Comparison of ENCODE assay signal across 8 cellular contexts in genomic region chr1:228275435-228276342, GRCh38.
DNase-seq lines count a peak whose midpoint lies in the region; ATAC-seq lines count a peak whose summit lies in the region.

No MANE protein-coding gene starts in this region.

- peaks cover 3 to 13% of the 10 kb centered on the region in 2 donors for H3K4me1 ChIP-seq in neuronal stem cell (ENCODE audit: control insufficient read depth in 2 of 2, insufficient read depth in 1 of 2, low read depth in 1 of 2, low read length in 2 of 2)

- H3K36me3 Mint-ChIP-seq in stimulated activated naive CD8-positive, alpha-beta T cell treated with anti-CD3 and anti-CD28 coated beads, Interleukin-15, Interleukin-2, amounts not matched to agents 100 ng/mL and 50 ng/mL, for 24 hours (ENCODE audit: low read depth): no peaks in the 10 kb centered on the region

- H3K4me2 ChIP-seq in neuronal stem cell (ENCODE audit: insufficient read depth, low read length, poor library complexity, severe bottlenecking): peak overlapping the region; percentile 91

- peak overlapping the region; percentile 90 for H2BK12ac ChIP-seq in neuronal stem cell (ENCODE audit: low read length)

- ATAC-seq in GM18498 (IDR thresholded peaks at IDR 0.05; ENCODE audit: unreplicated experiment) (peak; percentile 88), HG03460 (IDR thresholded peaks at IDR 0.05; ENCODE audit: unreplicated experiment) (peak; percentile 76), GM19324 (IDR thresholded peaks at IDR 0.05; ENCODE audit: low FRiP score, unreplicated experiment) (no peak)

- no peak overlapping the region for H2BK120ac ChIP-seq in neuronal stem cell (ENCODE audit: low read depth, low read length)

- H3K4ac ChIP-seq in neuronal stem cell (ENCODE audit: low read length): peak overlapping the region; percentile 66

- H3K27me3 Mint-ChIP-seq in stimulated activated naive CD8-positive, alpha-beta T cell treated with anti-CD3 and anti-CD28 coated beads, Interleukin-15, Interleukin-2, amounts not matched to agents 100 ng/mL and 50 ng/mL, for 24 hours: no peaks in the 10 kb centered on the region

- no peaks in the 10 kb centered on the region for H3K9me3 ChIP-seq in neuronal stem cell (replicated peaks in 1 of 2; ENCODE audit: control insufficient read depth in 2 of 2, insufficient read depth in 1 of 2, low read depth in 1 of 2, low read length in 2 of 2)

- peak overlapping the region; percentile 42 for H2BK5ac ChIP-seq in neuronal stem cell (ENCODE audit: low read length)

- H3K79me1 ChIP-seq in neuronal stem cell (ENCODE audit: low read depth, low read length): peaks cover 9% of the 10 kb centered on the region

- H3K36me3 ChIP-seq in neuronal stem cell (replicated peaks in 1 of 2; ENCODE audit: control insufficient read depth in 2 of 2, insufficient read depth in 2 of 2, low read length in 2 of 2): peaks cover 0 to 26% of the 10 kb centered on the region in 2 donors

- peak overlapping the region; percentile 56 to 78 for H3K4me3 ChIP-seq in neuronal stem cell (ENCODE audit: low read length in 2 of 2)

- peak overlapping the region; percentile 49 for H2BK15ac ChIP-seq in neuronal stem cell (ENCODE audit: low read length)

- peak overlapping the region; percentile 72 for H3K4me3 Mint-ChIP-seq in stimulated activated naive CD8-positive, alpha-beta T cell treated with anti-CD3 and anti-CD28 coated beads, Interleukin-15, Interleukin-2, amounts not matched to agents 100 ng/mL and 50 ng/mL, for 24 hours

- WGBS in neuronal stem cell (ENCODE audit: extremely low coverage in 2 of 2, insufficient read length in 2 of 2, insufficient replicate concordance in 1 of 2), 2 donors: no CpG with 5 or more reads among the region's 73 CpGs

- H3K14ac ChIP-seq in neuronal stem cell (ENCODE audit: low read length): peak overlapping the region; percentile 94

- H3K18ac ChIP-seq in neuronal stem cell (ENCODE audit: low read length): peak overlapping the region; percentile 99

- no peaks in the 10 kb centered on the region for H3K9me3 Mint-ChIP-seq in stimulated activated naive CD8-positive, alpha-beta T cell treated with anti-CD3 and anti-CD28 coated beads, Interleukin-15, Interleukin-2, amounts not matched to agents 100 ng/mL and 50 ng/mL, for 24 hours

- peak overlapping the region; percentile 99 for H3K23ac ChIP-seq in neuronal stem cell (ENCODE audit: low read depth, low read length, poor library complexity)

- H3K27me3 ChIP-seq in neuronal stem cell (ENCODE audit: control insufficient read depth in 3 of 3, insufficient read depth in 3 of 3, low read depth in 1 of 3, low read length in 3 of 3): peaks cover 0 to 8% (median 0%) of the 10 kb centered on the region in 3 experiments

- DNase-seq in SIG-M5 (lab: John Stamatoyannopoulos, UW): peak; percentile 23
- DNase-seq in activated naive CD4-positive, alpha-beta T cell treated with anti-CD3 and anti-CD28 coated beads, Interleukin-2, amount 50 U/mL, for 16 hours: peak; percentile 89
- peak; percentile 43 for DNase-seq in globus pallidus (ENCODE audit: low spot score)
- peak; percentile 88 for DNase-seq in neuronal stem cell (ENCODE audit: low spot score)

- no peak overlapping the region for H4K91ac ChIP-seq in neuronal stem cell (ENCODE audit: low read depth, low read length, poor library complexity)

- H3K9ac ChIP-seq in neuronal stem cell (ENCODE audit: low read depth, low read length, poor library complexity): peak overlapping the region; percentile 92

- no peak overlapping the region for H3K27ac ChIP-seq in neuronal stem cell (replicated peaks; ENCODE audit: low read length)

- H2AK5ac ChIP-seq in neuronal stem cell (ENCODE audit: low read depth, low read length): peak overlapping the region; percentile 94

- no peak overlapping the region for H3K27ac Mint-ChIP-seq in stimulated activated naive CD8-positive, alpha-beta T cell treated with anti-CD3 and anti-CD28 coated beads, Interleukin-15, Interleukin-2, amounts not matched to agents 100 ng/mL and 50 ng/mL, for 24 hours

- H4K8ac ChIP-seq in neuronal stem cell (ENCODE audit: low read depth, low read length): no peak overlapping the region

- peak overlapping the region; percentile 91 for H2AFZ ChIP-seq in neuronal stem cell (ENCODE audit: low read length)

- peaks cover 7% of the 10 kb centered on the region for H3K4me1 Mint-ChIP-seq in stimulated activated naive CD8-positive, alpha-beta T cell treated with anti-CD3 and anti-CD28 coated beads, Interleukin-15, Interleukin-2, amounts not matched to agents 100 ng/mL and 50 ng/mL, for 24 hours (ENCODE audit: low read depth)

Comparison
In these comparisons a context has a peak if more than half of its experiments do, and no peak if none do; other contexts are left out.
1. DNase-seq: peak in every context shown above with its lines; median percentile 89 in activated naive CD4-positive, alpha-beta T cell treated with anti-CD3 and anti-CD28 coated beads, Interleukin-2, amount 50 U/mL, for 16 hours; 88 in neuronal stem cell; 43 in globus pallidus; 23 in SIG-M5.